In genomic region chr16:85245307-85246172, GRCh38 we compare ENCODE assay signal across 1 cellular context.
A peak's percentile ranks its signal among the peaks of the same experiment; 100 is the strongest.
TF ChIP-seq lines count a peak whose summit lies in the region.

No MANE protein-coding gene starts in this region.

TF ChIP-seq in HepG2, 621 proteins besides CTCF, POLR2A, EP300 and RAD21 (continued from another document):
- TF ChIP-seq ZNF318 (CRISPR knock-in tag; IDR thresholded peaks at IDR 0.05) (peak; percentile 24; the same call in 1 of the 2 replicates), RFXAP (CRISPR knock-in tag; IDR thresholded peaks at IDR 0.05; ENCODE audit: borderline replicate concordance) (no peak), ZNF83 (CRISPR knock-in tag; IDR thresholded peaks at IDR 0.05; ENCODE audit: borderline replicate concordance) (no peak), SKIL (CRISPR knock-in tag; IDR thresholded peaks at IDR 0.05; ENCODE audit: borderline replicate concordance) (peak; percentile 32; the same call in 1 of the 2 replicates), BORCS8-MEF2B (CRISPR knock-in tag; IDR thresholded peaks at IDR 0.05) (no peak), REXO4 (CRISPR knock-in tag; IDR thresholded peaks at IDR 0.05; ENCODE audit: borderline replicate concordance) (no peak), ZC3H4 (CRISPR knock-in tag; IDR thresholded peaks at IDR 0.05; ENCODE audit: borderline replicate concordance) (no peak), ZNF34 (CRISPR knock-in tag; IDR thresholded peaks at IDR 0.05; ENCODE audit: borderline replicate concordance) (no peak), SMARCC2 (IDR thresholded peaks at IDR 0.05) (no peak), ZNF619 (CRISPR knock-in tag; IDR thresholded peaks at IDR 0.05) (peak; percentile 33; the same call in 1 of the 2 replicates), ZNF580 (CRISPR knock-in tag; IDR thresholded peaks at IDR 0.05; ENCODE audit: borderline replicate concordance, low read depth) (no peak), SIN3A (IDR thresholded peaks at IDR 0.05; ENCODE audit: borderline replicate concordance, low read depth, low read length) (no peak), KDM6A (CRISPR knock-in tag; IDR thresholded peaks at IDR 0.05; ENCODE audit: low read depth) (no peak), SALL1 (CRISPR knock-in tag; IDR thresholded peaks at IDR 0.05) (peak; percentile 14; the same call in 1 of the 2 replicates), ZNF441 (CRISPR knock-in tag; IDR thresholded peaks at IDR 0.05; ENCODE audit: borderline replicate concordance) (no peak), TCF7 (IDR thresholded peaks at IDR 0.05; ENCODE audit: low read depth) (no peak)
- TF ChIP-seq, protein P1, sequence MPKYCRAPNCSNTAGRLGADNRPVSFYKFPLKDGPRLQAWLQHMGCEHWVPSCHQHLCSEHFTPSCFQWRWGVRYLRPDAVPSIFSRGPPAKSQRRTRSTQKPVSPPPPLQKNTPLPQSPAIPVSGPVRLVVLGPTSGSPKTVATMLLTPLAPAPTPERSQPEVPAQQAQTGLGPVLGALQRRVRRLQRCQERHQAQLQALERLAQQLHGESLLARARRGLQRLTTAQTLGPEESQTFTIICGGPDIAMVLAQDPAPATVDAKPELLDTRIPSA (CRISPR knock-in tag; IDR thresholded peaks at IDR 0.05; ENCODE audit: borderline replicate concordance) = no peak
- TF ChIP-seq, protein P2, sequence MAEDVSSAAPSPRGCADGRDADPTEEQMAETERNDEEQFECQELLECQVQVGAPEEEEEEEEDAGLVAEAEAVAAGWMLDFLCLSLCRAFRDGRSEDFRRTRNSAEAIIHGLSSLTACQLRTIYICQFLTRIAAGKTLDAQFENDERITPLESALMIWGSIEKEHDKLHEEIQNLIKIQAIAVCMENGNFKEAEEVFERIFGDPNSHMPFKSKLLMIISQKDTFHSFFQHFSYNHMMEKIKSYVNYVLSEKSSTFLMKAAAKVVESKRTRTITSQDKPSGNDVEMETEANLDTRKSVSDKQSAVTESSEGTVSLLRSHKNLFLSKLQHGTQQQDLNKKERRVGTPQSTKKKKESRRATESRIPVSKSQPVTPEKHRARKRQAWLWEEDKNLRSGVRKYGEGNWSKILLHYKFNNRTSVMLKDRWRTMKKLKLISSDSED (CRISPR knock-in tag; IDR thresholded peaks at IDR 0.05) = no peak
- TF ChIP-seq, protein P3, sequence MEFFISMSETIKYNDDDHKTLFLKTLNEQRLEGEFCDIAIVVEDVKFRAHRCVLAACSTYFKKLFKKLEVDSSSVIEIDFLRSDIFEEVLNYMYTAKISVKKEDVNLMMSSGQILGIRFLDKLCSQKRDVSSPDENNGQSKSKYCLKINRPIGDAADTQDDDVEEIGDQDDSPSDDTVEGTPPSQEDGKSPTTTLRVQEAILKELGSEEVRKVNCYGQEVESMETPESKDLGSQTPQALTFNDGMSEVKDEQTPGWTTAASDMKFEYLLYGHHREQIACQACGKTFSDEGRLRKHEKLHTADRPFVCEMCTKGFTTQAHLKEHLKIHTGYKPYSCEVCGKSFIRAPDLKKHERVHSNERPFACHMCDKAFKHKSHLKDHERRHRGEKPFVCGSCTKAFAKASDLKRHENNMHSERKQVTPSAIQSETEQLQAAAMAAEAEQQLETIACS (CRISPR knock-in tag; IDR thresholded peaks at IDR 0.05) = no peak
TF ChIP-seq in HepG2: peak in this region for 31.
